8 cellular contexts compared by ENCODE assay signal in genomic region chr9:114382951-114383865, GRCh38. TPM values are rescaled to one million over a fixed set of nuclear protein-coding genes. Genes with fewer than 3 reads are reported as not detected.
A peak's percentile ranks its signal among the peaks of the same experiment; 100 is the strongest.
DNase-seq lines count a peak whose midpoint lies in the region; ATAC-seq and TF ChIP-seq lines count a peak whose summit lies in the region.

No MANE protein-coding gene starts in this region.

- H3K4me3 ChIP-seq in mammary epithelial cell (replicated peaks in 1 of 3; ENCODE audit: insufficient read depth in 1 of 3, low read depth in 2 of 3, low read length in 3 of 3), result no peak overlapping the region
- no peak overlapping the region for H3K4me3 ChIP-seq in mucosa of stomach (ENCODE audit: low read length)
- H3K4me3 ChIP-seq in Caco-2 (ENCODE audit: low read depth, low read length), result no peak overlapping the region

- no peak overlapping the region for H3K27ac ChIP-seq in mammary epithelial cell (ENCODE audit: insufficient read depth, low read depth, low read length)

- H3K4me1 ChIP-seq in mammary epithelial cell (ENCODE audit: insufficient read depth, low read length), result peaks cover 28% of the 10 kb centered on the region
- peaks cover 28% of the 10 kb centered on the region for H3K4me1 ChIP-seq in mucosa of stomach (ENCODE audit: control insufficient read depth, insufficient read depth, low read length)
- no peaks in the 10 kb centered on the region for H3K4me1 ChIP-seq in Caco-2

- H3K27me3 ChIP-seq in mammary epithelial cell (ENCODE audit: insufficient read depth, low read length) (no peaks in the 10 kb centered on the region), mucosa of stomach (ENCODE audit: control insufficient read depth, insufficient read depth, low read length) (no peaks in the 10 kb centered on the region), Caco-2 (replicated peaks; ENCODE audit: control insufficient read depth, insufficient read depth, low read length) (no peaks in the 10 kb centered on the region)

- H3K4me2 ChIP-seq in mammary epithelial cell (ENCODE audit: insufficient read depth, low read depth, low read length), result no peak overlapping the region

- H3K9ac ChIP-seq in mammary epithelial cell (ENCODE audit: insufficient read depth, low read length), result no peak overlapping the region
- peak overlapping the region; percentile 27 for H3K9ac ChIP-seq in mucosa of stomach (ENCODE audit: low read length)

- DNase-seq in MCF 10A (ENCODE audit: unreplicated experiment) (no peak), mammary epithelial cell (no peak), WTC11 (ENCODE audit: low spot score) (peak; percentile 62), Caco-2 (no peak), T1000 (lab: John Stamatoyannopoulos, UW) (no peak)
- DNase-seq in central memory CD8-positive, alpha-beta T cell (ENCODE audit: low spot score in 2 of 2), result peak in 1 of 2 donors; percentile 73
- DNase-seq in stimulated activated naive CD8-positive, alpha-beta T cell treated with anti-CD3 and anti-CD28 coated beads, Interleukin-15, Interleukin-2, amounts not matched to agents 100 U/mL and 50 U/mL, for 24 hours, result peak; percentile 88

- intact Hi-C loops in MCF 10A (cut with micrococcal nuclease) (no loop called here), mammary epithelial cell (cut with micrococcal nuclease) (no loop called here), Caco-2 (cut with micrococcal nuclease; ENCODE audit: unreplicated experiment) (no loop called here)

- no peaks in the 10 kb centered on the region for H3K27me3 Mint-ChIP-seq in MCF 10A (ENCODE audit: insufficient read depth, unreplicated experiment)
- H3K27me3 Mint-ChIP-seq in WTC11 (ENCODE audit: low read depth), result no peaks in the 10 kb centered on the region; the same call in 1 of the 2 replicates
- H3K27me3 Mint-ChIP-seq in central memory CD8-positive, alpha-beta T cell, result no peaks in the 10 kb centered on the region
- no peaks in the 10 kb centered on the region for H3K27me3 Mint-ChIP-seq in Caco-2 (ENCODE audit: insufficient read depth, unreplicated experiment)

- H3K4me1 Mint-ChIP-seq in MCF 10A (ENCODE audit: insufficient read depth, unreplicated experiment), result peaks cover 24% of the 10 kb centered on the region
- H3K4me1 Mint-ChIP-seq in WTC11, result peaks cover 75% of the 10 kb centered on the region
- peaks cover 83% of the 10 kb centered on the region for H3K4me1 Mint-ChIP-seq in central memory CD8-positive, alpha-beta T cell
- H3K4me1 Mint-ChIP-seq in Caco-2 (ENCODE audit: low read depth, unreplicated experiment), result no peaks in the 10 kb centered on the region

- no peaks in the 10 kb centered on the region for H3K9me3 Mint-ChIP-seq in MCF 10A (ENCODE audit: unreplicated experiment)
- no peaks in the 10 kb centered on the region for H3K9me3 Mint-ChIP-seq in WTC11
- H3K9me3 Mint-ChIP-seq in central memory CD8-positive, alpha-beta T cell, result no peaks in the 10 kb centered on the region
- H3K9me3 Mint-ChIP-seq in Caco-2 (ENCODE audit: unreplicated experiment), result no peaks in the 10 kb centered on the region

- no peaks in the 10 kb centered on the region for H4K20me1 ChIP-seq in mammary epithelial cell (ENCODE audit: insufficient read depth, low read length)

- CTCF ChIA-PET in MCF 10A (lab: Yijun Ruan, JAX) (interaction anchor here (0.6 to 3.0 kb wide), 3 partner anchors 23 to 136 kb away, joined by 3 to 18 read pairs (median 3); no protein-coding TSS in a partner anchor), mammary epithelial cell (lab: Charles Lee; ENCODE audit: low non-redundant PET) (no interaction called here), WTC11 (lab: Charles Lee) (interaction anchor here (0.9 to 2.3 kb wide), 8 partner anchors 8 to 270 kb away, joined by 3 to 8 read pairs (median 3); no protein-coding TSS in a partner anchor), Caco-2 (lab: Charles Lee) (no interaction called here)

- ATAC-seq in WTC11, result peak; percentile 69
- ATAC-seq in central memory CD8-positive, alpha-beta T cell (replicated peaks; ENCODE audit: extremely low read depth, poor library complexity, severe bottlenecking), result peak; percentile 5
- ATAC-seq in stimulated activated naive CD8-positive, alpha-beta T cell treated with anti-CD3 and anti-CD28 coated beads, Interleukin-15, Interleukin-2, amounts not matched to agents 100 U/mL and 50 U/mL, for 24 hours, result peak; percentile 48

- H3K27ac Mint-ChIP-seq in MCF 10A (ENCODE audit: low read depth, unreplicated experiment) (peak overlapping the region; percentile 93), WTC11 (peak overlapping the region; percentile 89), Caco-2 (ENCODE audit: unreplicated experiment) (no peak overlapping the region)
- peak overlapping the region; percentile 96 for H3K27ac Mint-ChIP-seq in central memory CD8-positive, alpha-beta T cell (ENCODE audit: low read depth)

- BruUV-seq in MCF 10A (replicated peaks; lab: Mats Ljungman, UMichigan) (no TSS peak), mammary epithelial cell (replicated peaks; lab: Mats Ljungman, UMichigan) (no TSS peak), Caco-2 (replicated peaks; lab: Mats Ljungman, UMichigan) (no TSS peak)

- no peak overlapping the region for H2AFZ ChIP-seq in mammary epithelial cell (ENCODE audit: low read depth, low read length)

- WGBS in mammary epithelial cell (ENCODE audit: low coverage, missing lambda C conversion rate), result 77% methylated on average over 16 of the region's 17 CpGs

- in situ Hi-C loops in mammary epithelial cell (cut with MboI; ENCODE audit: low sequenced_read_pairs in 2 of 2), result no loop called here

- H3K36me3 ChIP-seq in mammary epithelial cell (ENCODE audit: insufficient read depth, low read length), result no peaks in the 10 kb centered on the region
- H3K36me3 ChIP-seq in mucosa of stomach (ENCODE audit: control insufficient read depth, insufficient read depth, low read length), result peaks cover 5% of the 10 kb centered on the region
- no peaks in the 10 kb centered on the region for H3K36me3 ChIP-seq in Caco-2 (ENCODE audit: control insufficient read depth, insufficient read depth, low read length)

- H3K4me3 Mint-ChIP-seq in MCF 10A (ENCODE audit: unreplicated experiment) (no peak overlapping the region), WTC11 (no peak overlapping the region), Caco-2 (ENCODE audit: unreplicated experiment) (no peak overlapping the region)
- H3K4me3 Mint-ChIP-seq in central memory CD8-positive, alpha-beta T cell, result peak overlapping the region; percentile 92

- no peaks in the 10 kb centered on the region for H3K79me2 ChIP-seq in mammary epithelial cell (ENCODE audit: insufficient read depth, low read length)

- POLR2A ChIA-PET in MCF 10A (lab: Yijun Ruan, JAX), result no interaction called here
- POLR2A ChIA-PET in WTC11 (lab: Charles Lee), result interaction anchor here (0.6 to 0.8 kb wide), 2 partner anchors 13 to 141 kb away, joined by 3 read pairs; no protein-coding TSS in a partner anchor
- POLR2A ChIA-PET in Caco-2 (lab: Charles Lee), result no interaction called here

- dilution Hi-C loops in mammary epithelial cell (cut with HindIII; ENCODE audit: low sequenced_read_pairs), result no loop called here

- H3K36me3 Mint-ChIP-seq in MCF 10A (ENCODE audit: insufficient read depth, unreplicated experiment) (peaks cover 10% of the 10 kb centered on the region), WTC11 (peaks cover 6% of the 10 kb centered on the region), Caco-2 (ENCODE audit: insufficient read depth, unreplicated experiment) (peaks cover 6% of the 10 kb centered on the region)
- peaks cover 99% of the 10 kb centered on the region for H3K36me3 Mint-ChIP-seq in central memory CD8-positive, alpha-beta T cell (ENCODE audit: insufficient read depth)

- H3K9me3 ChIP-seq in mammary epithelial cell (replicated peaks; ENCODE audit: insufficient read depth, low read length) (no peaks in the 10 kb centered on the region), mucosa of stomach (ENCODE audit: control insufficient read depth, low read length) (no peaks in the 10 kb centered on the region), Caco-2 (no peaks in the 10 kb centered on the region)

- TF ChIP-seq CTCF in MCF 10A (IDR thresholded peaks at IDR 0.05; ENCODE audit: unreplicated experiment) (no peak), mammary epithelial cell (conservative IDR thresholded peaks at IDR 0.05 in 1 of 2, IDR thresholded peaks at IDR 0.05 in 1 of 2; ENCODE audit: extremely low read depth in 1 of 2, insufficient read depth in 1 of 2, low read depth in 1 of 2, low read length in 2 of 2) (no peak), WTC11 (IDR thresholded peaks at IDR 0.05) (no peak), Caco-2 (IDR thresholded peaks at IDR 0.05; ENCODE audit: insufficient read depth in 1 of 2, low read depth in 1 of 2, low read length in 1 of 2, severe bottlenecking in 1 of 2, unreplicated experiment in 1 of 2) (no peak)

TF ChIP-seq in WTC11, 78 proteins besides CTCF, POLR2A, EP300 and RAD21 (continues in another document):
- no peak for TF ChIP-seq TEAD1 (CRISPR knock-in tag; IDR thresholded peaks at IDR 0.05)
- no peak for TF ChIP-seq TP53 (CRISPR knock-in tag; IDR thresholded peaks at IDR 0.05)
- no peak for TF ChIP-seq ZNF232 (CRISPR knock-in tag; IDR thresholded peaks at IDR 0.05)
- no peak for TF ChIP-seq ZNF512 (CRISPR knock-in tag; IDR thresholded peaks at IDR 0.05; ENCODE audit: borderline replicate concordance)

RNA-seq across cellular contexts. Expression of gene AKNA, which starts 4.6 kb away (rescaled TPM):
- total RNA-seq in MCF 10A (2022), result 10.7 and 10.9 TPM in 2 replicates
- total RNA-seq in mammary epithelial cell, result 1 to 10 TPM; 4.5 to 8.1 TPM
- polyA plus RNA-seq in mammary epithelial cell, result 2.8 TPM
- polyA minus RNA-seq in mammary epithelial cell, result 6.4 TPM
- total RNA-seq in WTC11 (2021), result 26.0 to 29.3 TPM (median 27.5 TPM) in 3 replicates
- total RNA-seq in Caco-2 (2022), result 43.0 and 57.8 TPM in 2 replicates

RNA-seq across cellular contexts. Expression of gene ORM2, which starts 53.5 kb away (rescaled TPM):
- total RNA-seq in MCF 10A (2022) (not detected in 2 replicates), mammary epithelial cell (not detected), WTC11 (2021) (0.73 to 1.6 TPM (median 1.0 TPM) in 3 replicates), Caco-2 (2022) (45.5 and 46.0 TPM in 2 replicates)
- polyA plus RNA-seq in mammary epithelial cell, result not detected
- not detected for polyA minus RNA-seq in mammary epithelial cell

Comparison
In these comparisons a context has a peak if more than half of its experiments do, and no peak if none do; other contexts are left out.
1. CTCF ChIA-PET loops: an anchor here in MCF 10A (0.6 to 3.0 kb wide) and WTC11 (0.9 to 2.3 kb wide); none called in mammary epithelial cell and Caco-2.
2. DNase-seq: peak in WTC11 (single experiment) and stimulated activated naive CD8-positive, alpha-beta T cell treated with anti-CD3 and anti-CD28 coated beads, Interleukin-15, Interleukin-2, amounts not matched to agents 100 U/mL and 50 U/mL, for 24 hours (single experiment); none in MCF 10A (single experiment), mammary epithelial cell (single experiment), Caco-2 (0 of 2) and T1000 (single experiment).
3. ATAC-seq: peak in every context shown above with its lines; median percentile 69 in WTC11; 48 in stimulated activated naive CD8-positive, alpha-beta T cell treated with anti-CD3 and anti-CD28 coated beads, Interleukin-15, Interleukin-2, amounts not matched to agents 100 U/mL and 50 U/mL, for 24 hours; 5 in central memory CD8-positive, alpha-beta T cell.
4. RNA of gene ORM2, which starts 53.5 kb away (total RNA-seq): 45.5 to 46.0 TPM in Caco-2; 0.73 to 1.6 TPM in WTC11, not detected in MCF 10A and not detected in mammary epithelial cell; every median in the first group is over 10 times any median in the second.